Comparison of ENCODE assay signal across 15 cellular contexts in the genomic region with DNA sequence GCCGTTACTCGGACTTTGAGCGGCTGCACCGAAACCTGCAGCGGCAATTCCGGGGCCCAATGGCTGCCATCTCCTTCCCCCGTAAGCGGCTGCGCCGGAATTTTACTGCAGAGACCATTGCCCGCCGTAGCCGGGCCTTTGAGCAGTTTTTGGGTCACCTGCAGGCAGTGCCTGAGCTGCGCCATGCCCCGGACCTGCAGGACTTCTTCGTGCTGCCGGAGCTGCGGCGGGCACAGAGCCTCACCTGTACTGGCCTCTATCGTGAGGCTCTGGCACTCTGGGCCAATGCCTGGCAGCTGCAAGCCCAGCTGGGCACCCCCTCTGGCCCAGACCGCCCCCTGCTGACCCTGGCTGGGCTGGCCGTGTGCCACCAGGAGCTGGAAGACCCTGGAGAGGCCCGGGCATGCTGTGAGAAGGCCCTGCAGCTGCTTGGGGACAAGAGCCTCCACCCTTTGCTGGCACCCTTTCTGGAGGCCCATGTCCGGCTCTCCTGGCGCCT. TPM values are rescaled to one million over a fixed set of nuclear protein-coding genes. Genes with fewer than 3 reads are reported as not detected.
A peak's percentile ranks its signal among the peaks of the same experiment; 100 is the strongest.
DNase-seq lines count a peak whose midpoint lies in the region; ATAC-seq, FAIRE-seq and TF ChIP-seq lines count a peak whose summit lies in the region.
"Had no signal": no experiment of that assay in that cellular context is flagged by ENCODE, and none has a peak within 500 bp of the region (broad histone marks: within the 10 kb centered on the region; RNA-seq: fewer than 3 reads in every experiment).

No MANE protein-coding gene starts in this region.

- H3K9me3 ChIP-seq in kidney (ENCODE audit: control insufficient read depth in 1 of 2, low read length in 2 of 2): no peaks in the 10 kb centered on the region
- H3K9me3 ChIP-seq: BE2C, HAP-1, tibial nerve had no signal

- no peak overlapping the region for H3K4me3 Mint-ChIP-seq in stimulated activated memory B cell treated with anti-CD40 and anti-IgM and Interleukin-4, amounts not matched to agents 10 μg/mL and 1 μg/mL and 100 μg/mL, for 72 hours
- H3K4me3 Mint-ChIP-seq in activated CD4-positive, alpha-beta T cell treated with anti-CD3 and anti-CD28 coated beads, Interleukin-2, amount 10 ng/mL, durations not matched to agents 7 days and 5 days: no peak overlapping the region
- H3K4me3 Mint-ChIP-seq in activated T-cell treated with anti-CD3 and anti-CD28 coated beads, Interleukin-2, amount 50 U/mL, for 72 hours: no peak overlapping the region
- H3K4me3 Mint-ChIP-seq: activated naive CD8-positive, alpha-beta T cell treated with anti-CD3 and anti-CD28 coated beads, Interleukin-2, amount 10 ng/mL, durations not matched to agents 7 days and 5 days; activated T-cell treated with anti-CD3 and anti-CD28 coated beads, Interleukin-2, amount 50 U/mL, for 4 hours had no signal

- peaks cover 14 to 36% of the 10 kb centered on the region in 2 donors for H3K36me3 ChIP-seq in kidney (ENCODE audit: control insufficient read depth in 1 of 2, insufficient read depth in 2 of 2, low read length in 2 of 2)

- H3K4me1 ChIP-seq in kidney (ENCODE audit: control insufficient read depth in 1 of 2, insufficient read depth in 1 of 2, low read depth in 1 of 2, low read length in 2 of 2): peaks cover 0 to 8% of the 10 kb centered on the region in 2 donors
- H3K4me1 ChIP-seq: BE2C had no signal

- H3K27ac Mint-ChIP-seq in stimulated activated memory B cell treated with anti-CD40 and anti-IgM and Interleukin-4, amounts not matched to agents 10 μg/mL and 1 μg/mL and 100 μg/mL, for 72 hours: peak overlapping the region; percentile 77
- H3K27ac Mint-ChIP-seq in activated CD4-positive, alpha-beta T cell treated with anti-CD3 and anti-CD28 coated beads, Interleukin-2, amount 10 ng/mL, durations not matched to agents 7 days and 5 days: no peak overlapping the region
- no peak overlapping the region for H3K27ac Mint-ChIP-seq in activated T-cell treated with anti-CD3 and anti-CD28 coated beads, Interleukin-2, amount 50 U/mL, for 72 hours
- H3K27ac Mint-ChIP-seq: activated naive CD8-positive, alpha-beta T cell treated with anti-CD3 and anti-CD28 coated beads, Interleukin-2, amount 10 ng/mL, durations not matched to agents 7 days and 5 days had no signal

- POLR2A ChIA-PET in activated CD4-positive, alpha-beta T cell treated with anti-CD3 and anti-CD28 coated beads, Interleukin-2, amount 10 ng/mL, durations not matched to agents 7 days and 5 days (lab: Charles Lee): no interaction called here

- H3K9me3 Mint-ChIP-seq in stimulated activated memory B cell treated with anti-CD40 and anti-IgM and Interleukin-4, amounts not matched to agents 10 μg/mL and 1 μg/mL and 100 μg/mL, for 72 hours: no peaks in the 10 kb centered on the region
- no peaks in the 10 kb centered on the region for H3K9me3 Mint-ChIP-seq in activated CD4-positive, alpha-beta T cell treated with anti-CD3 and anti-CD28 coated beads, Interleukin-2, amount 10 ng/mL, durations not matched to agents 7 days and 5 days
- H3K9me3 Mint-ChIP-seq in activated T-cell treated with anti-CD3 and anti-CD28 coated beads, Interleukin-2, amount 50 U/mL, for 72 hours: no peaks in the 10 kb centered on the region
- H3K9me3 Mint-ChIP-seq: activated naive CD8-positive, alpha-beta T cell treated with anti-CD3 and anti-CD28 coated beads, Interleukin-2, amount 10 ng/mL, durations not matched to agents 7 days and 5 days; activated T-cell treated with anti-CD3 and anti-CD28 coated beads, Interleukin-2, amount 50 U/mL, for 4 hours had no signal

- CTCF ChIA-PET in activated CD4-positive, alpha-beta T cell treated with anti-CD3 and anti-CD28 coated beads, Interleukin-2, amount 10 ng/mL, durations not matched to agents 7 days and 5 days (lab: Charles Lee): interaction anchor here (0.8 to 2.4 kb wide), 4 partner anchors 23 to 75 kb away, joined by 3 to 6 read pairs (median 4); a partner anchor contains a TSS

- no peak for FAIRE-seq in kidney (lab: Jason Lieb, UNC)

- no peak for TF ChIP-seq CTCF in kidney (IDR thresholded peaks at IDR 0.05; ENCODE audit: borderline replicate concordance, extremely low read depth, insufficient read depth)

- H3K36me3 Mint-ChIP-seq in stimulated activated memory B cell treated with anti-CD40 and anti-IgM and Interleukin-4, amounts not matched to agents 10 μg/mL and 1 μg/mL and 100 μg/mL, for 72 hours: peaks cover 22% of the 10 kb centered on the region
- H3K36me3 Mint-ChIP-seq in activated CD4-positive, alpha-beta T cell treated with anti-CD3 and anti-CD28 coated beads, Interleukin-2, amount 10 ng/mL, durations not matched to agents 7 days and 5 days (ENCODE audit: low read depth): peaks cover 9% of the 10 kb centered on the region
- peaks cover 2 to 8% of the 10 kb centered on the region in 2 donors for H3K36me3 Mint-ChIP-seq in activated T-cell treated with anti-CD3 and anti-CD28 coated beads, Interleukin-2, amount 50 U/mL, for 72 hours (ENCODE audit: insufficient read depth in 2 of 2)

- peak; percentile 66 for DNase-seq in kidney
- no peak for DNase-seq in activated CD4-positive, alpha-beta T cell treated with anti-CD3 and anti-CD28 coated beads, Interleukin-2, amount 10 ng/mL, durations not matched to agents 7 days and 5 days
- no peak for DNase-seq in activated T-cell treated with anti-CD3 and anti-CD28 coated beads, Interleukin-2, amount 50 U/mL, for 72 hours
- DNase-seq: activated CD4-positive, alpha-beta T cell treated with anti-CD3 and anti-CD28 coated beads, Interleukin-2, amount 50 U/mL, for 4 hours; activated naive CD8-positive, alpha-beta T cell treated with anti-CD3 and anti-CD28 coated beads, Interleukin-2, amount 10 ng/mL, durations not matched to agents 7 days and 5 days; activated T-cell treated with anti-CD3 and anti-CD28 coated beads, Interleukin-2, amount 50 U/mL, for 4 hours; BE2C; midbrain; NCI-H1417; NCI-H2171 treated with DMSO at 0.1 percent for 48 hours; stimulated activated CD4-positive, alpha-beta T cell treated with anti-CD3 and anti-CD28 coated beads, Interleukin-4, amount 100 ng/mL, for 4 hours had no signal

- intact Hi-C loops in kidney (cut with DNase I): no loop called here

- no peak overlapping the region for H3K27ac ChIP-seq in kidney (ENCODE audit: low read depth in 2 of 2, low read length in 2 of 2)

- ATAC-seq in stimulated activated memory B cell treated with anti-CD40 and anti-IgM and Interleukin-4, amounts not matched to agents 10 μg/mL and 1 μg/mL and 100 μg/mL, for 72 hours: no peak
- ATAC-seq in activated T-cell treated with anti-CD3 and anti-CD28 coated beads, Interleukin-2, amount 50 U/mL, for 72 hours (replicated peaks in 1 of 2): no peak
- ATAC-seq: activated T-cell treated with anti-CD3 and anti-CD28 coated beads, Interleukin-2, amount 50 U/mL, for 4 hours had no signal

- no peaks in the 10 kb centered on the region for H3K27me3 Mint-ChIP-seq in stimulated activated memory B cell treated with anti-CD40 and anti-IgM and Interleukin-4, amounts not matched to agents 10 μg/mL and 1 μg/mL and 100 μg/mL, for 72 hours
- no peaks in the 10 kb centered on the region for H3K27me3 Mint-ChIP-seq in activated CD4-positive, alpha-beta T cell treated with anti-CD3 and anti-CD28 coated beads, Interleukin-2, amount 10 ng/mL, durations not matched to agents 7 days and 5 days
- no peaks in the 10 kb centered on the region for H3K27me3 Mint-ChIP-seq in activated T-cell treated with anti-CD3 and anti-CD28 coated beads, Interleukin-2, amount 50 U/mL, for 72 hours (ENCODE audit: low read depth)
- H3K27me3 Mint-ChIP-seq: activated naive CD8-positive, alpha-beta T cell treated with anti-CD3 and anti-CD28 coated beads, Interleukin-2, amount 10 ng/mL, durations not matched to agents 7 days and 5 days had no signal

- no peak overlapping the region for H3K4me3 ChIP-seq in kidney (ENCODE audit: low read length in 2 of 2)
- H3K4me3 ChIP-seq: HAP-1, skin epidermis, tibial nerve had no signal

- H3K4me1 Mint-ChIP-seq in stimulated activated memory B cell treated with anti-CD40 and anti-IgM and Interleukin-4, amounts not matched to agents 10 μg/mL and 1 μg/mL and 100 μg/mL, for 72 hours: peaks cover 16% of the 10 kb centered on the region
- no peaks in the 10 kb centered on the region for H3K4me1 Mint-ChIP-seq in activated CD4-positive, alpha-beta T cell treated with anti-CD3 and anti-CD28 coated beads, Interleukin-2, amount 10 ng/mL, durations not matched to agents 7 days and 5 days
- H3K4me1 Mint-ChIP-seq in activated T-cell treated with anti-CD3 and anti-CD28 coated beads, Interleukin-2, amount 50 U/mL, for 72 hours (ENCODE audit: low read depth): no peaks in the 10 kb centered on the region
- H3K4me1 Mint-ChIP-seq: activated naive CD8-positive, alpha-beta T cell treated with anti-CD3 and anti-CD28 coated beads, Interleukin-2, amount 10 ng/mL, durations not matched to agents 7 days and 5 days had no signal

- no peak overlapping the region for H3K9ac ChIP-seq in kidney (ENCODE audit: low read length in 2 of 2)

RNA-seq across cellular contexts. Expression of a gene that starts 7.2 kb away (rescaled TPM):
- 23.2 TPM for total RNA-seq in kidney
- 35.6 TPM for polyA plus RNA-seq in kidney (ENCODE audit: insufficient read depth, low read depth, low replicate concordance)
- total RNA-seq in activated CD4-positive, alpha-beta T cell treated with anti-CD3 and anti-CD28 coated beads, Interleukin-2, amount 10 ng/mL, durations not matched to agents 7 days and 5 days: under 1 TPM; 0.72 to 0.87 TPM
- 1 to 10 TPM; 1.8 to 2.4 TPM for total RNA-seq in activated T-cell treated with anti-CD3 and anti-CD28 coated beads, Interleukin-2, amount 50 U/mL, for 72 hours

RNA-seq across cellular contexts. Expression of a gene that starts 13.6 kb away (rescaled TPM):
- total RNA-seq in kidney: not detected
- polyA plus RNA-seq in kidney (ENCODE audit: insufficient read depth, low read depth, low replicate concordance): 1.9 TPM
- not detected for total RNA-seq in activated CD4-positive, alpha-beta T cell treated with anti-CD3 and anti-CD28 coated beads, Interleukin-2, amount 10 ng/mL, durations not matched to agents 7 days and 5 days
- total RNA-seq in activated T-cell treated with anti-CD3 and anti-CD28 coated beads, Interleukin-2, amount 50 U/mL, for 72 hours: under 1 TPM in 1 of 2 donors, not detected in 1; 0.49 TPM
- total RNA-seq: activated naive CD8-positive, alpha-beta T cell treated with anti-CD3 and anti-CD28 coated beads, Interleukin-2, amount 10 ng/mL, durations not matched to agents 7 days and 5 days; activated T-cell treated with anti-CD3 and anti-CD28 coated beads, Interleukin-2, amount 50 U/mL, for 4 hours had no signal

RNA-seq across cellular contexts. Expression of a gene that starts 16.4 kb away (rescaled TPM):
- 22.1 TPM for total RNA-seq in kidney
- polyA plus RNA-seq in kidney (ENCODE audit: insufficient read depth, low read depth, low replicate concordance): 71.0 TPM
- total RNA-seq in activated CD4-positive, alpha-beta T cell treated with anti-CD3 and anti-CD28 coated beads, Interleukin-2, amount 10 ng/mL, durations not matched to agents 7 days and 5 days: 10 to 100 TPM; 35.0 to 35.6 TPM
- 10 to 100 TPM; 27.9 to 34.3 TPM for total RNA-seq in activated T-cell treated with anti-CD3 and anti-CD28 coated beads, Interleukin-2, amount 50 U/mL, for 72 hours

RNA-seq across cellular contexts. Expression of a gene that starts 16.7 kb away (rescaled TPM):
- total RNA-seq in kidney: 3.2 TPM
- polyA plus RNA-seq in kidney (ENCODE audit: insufficient read depth, low read depth, low replicate concordance): 2.6 TPM
- total RNA-seq in activated CD4-positive, alpha-beta T cell treated with anti-CD3 and anti-CD28 coated beads, Interleukin-2, amount 10 ng/mL, durations not matched to agents 7 days and 5 days: 1 to 10 TPM; 6.2 to 6.4 TPM
- total RNA-seq in activated T-cell treated with anti-CD3 and anti-CD28 coated beads, Interleukin-2, amount 50 U/mL, for 72 hours: 1 to 10 TPM; 6.5 to 6.7 TPM

RNA-seq across cellular contexts. Expression of a gene that starts 28.3 kb away (rescaled TPM):
- 2.4 TPM for total RNA-seq in kidney
- 2.0 TPM for polyA plus RNA-seq in kidney (ENCODE audit: insufficient read depth, low read depth, low replicate concordance)
- total RNA-seq in activated CD4-positive, alpha-beta T cell treated with anti-CD3 and anti-CD28 coated beads, Interleukin-2, amount 10 ng/mL, durations not matched to agents 7 days and 5 days: 100 to 1,000 TPM; 232 to 244 TPM
- 100 to 1,000 TPM; 171 to 197 TPM for total RNA-seq in activated T-cell treated with anti-CD3 and anti-CD28 coated beads, Interleukin-2, amount 50 U/mL, for 72 hours
